Comparison of ENCODE assay signal across 8 cellular contexts in the genomic region with DNA sequence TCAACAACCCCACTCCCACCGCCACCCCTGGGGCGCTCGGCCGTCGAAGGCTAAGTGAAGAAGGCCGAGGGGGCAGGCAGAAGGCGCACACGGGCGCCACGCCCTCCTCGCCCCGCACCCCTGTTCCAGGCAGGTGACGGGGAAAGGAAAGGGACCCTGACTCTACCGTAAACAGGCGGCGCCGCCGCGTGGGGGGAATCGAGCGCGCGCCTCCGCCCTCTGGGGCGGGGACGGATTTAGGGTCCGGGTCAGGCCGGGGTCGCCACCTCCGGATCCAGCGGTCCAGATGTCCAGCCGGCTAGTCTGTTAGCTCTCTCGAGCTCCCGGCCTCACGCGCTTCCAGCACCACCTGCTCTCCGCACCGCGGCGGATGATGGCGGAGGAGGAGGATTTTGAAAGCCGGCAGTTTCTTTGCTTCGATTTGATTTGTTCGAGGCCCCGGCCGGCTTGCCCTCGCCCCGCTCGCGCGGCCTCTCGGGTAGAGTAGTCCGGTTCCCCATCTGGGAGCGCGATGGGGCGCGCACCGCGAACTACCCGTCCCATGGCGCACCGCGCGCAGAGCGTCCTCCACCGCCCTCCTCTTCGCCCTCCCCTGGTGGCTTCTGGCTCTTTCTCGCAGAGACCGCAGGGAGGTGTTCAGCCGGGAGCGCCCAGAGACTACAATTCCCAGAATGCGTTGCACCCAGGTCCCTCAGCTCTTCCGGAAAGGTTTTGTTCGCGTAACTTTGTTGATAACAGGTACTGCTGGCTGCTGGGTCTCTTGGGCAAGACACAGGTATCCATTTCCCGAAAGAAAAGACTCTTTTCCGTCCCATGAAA.
A peak's percentile ranks its signal among the peaks of the same experiment; 100 is the strongest.
DNase-seq lines count a peak whose midpoint lies in the region; ATAC-seq and FAIRE-seq lines count a peak whose summit lies in the region.

A gene with protein sequence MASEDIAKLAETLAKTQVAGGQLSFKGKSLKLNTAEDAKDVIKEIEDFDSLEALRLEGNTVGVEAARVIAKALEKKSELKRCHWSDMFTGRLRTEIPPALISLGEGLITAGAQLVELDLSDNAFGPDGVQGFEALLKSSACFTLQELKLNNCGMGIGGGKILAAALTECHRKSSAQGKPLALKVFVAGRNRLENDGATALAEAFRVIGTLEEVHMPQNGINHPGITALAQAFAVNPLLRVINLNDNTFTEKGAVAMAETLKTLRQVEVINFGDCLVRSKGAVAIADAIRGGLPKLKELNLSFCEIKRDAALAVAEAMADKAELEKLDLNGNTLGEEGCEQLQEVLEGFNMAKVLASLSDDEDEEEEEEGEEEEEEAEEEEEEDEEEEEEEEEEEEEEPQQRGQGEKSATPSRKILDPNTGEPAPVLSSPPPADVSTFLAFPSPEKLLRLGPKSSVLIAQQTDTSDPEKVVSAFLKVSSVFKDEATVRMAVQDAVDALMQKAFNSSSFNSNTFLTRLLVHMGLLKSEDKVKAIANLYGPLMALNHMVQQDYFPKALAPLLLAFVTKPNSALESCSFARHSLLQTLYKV (minus strand): TSS at position 368 of the 819 bp plus-strand sequence. CDS start 5,143 bp downstream, outside the sequence.

- peak within 1 kb of the TSS; percentile 82 to 98 (median 87) for H3K4me2 ChIP-seq in BLaER1 treated with 17β-estradiol and CSF1 and Interleukin-3, amounts not matched to agents 10 nM and 100 nM

- DNase-seq in GM19240 (ENCODE audit: insufficient read length, low spot score) (peak; percentile 98), NCI-H526 (lab: John Stamatoyannopoulos, UW) (peak; percentile 95 to 98), kidney glomerular epithelial cell (lab: John Stamatoyannopoulos, UW) (peak; percentile 99)
- peak; percentile 99 for DNase-seq in activated CD4-positive, alpha-beta T cell treated with anti-CD3 and anti-CD28 coated beads for 48 hours
- DNase-seq in stimulated activated CD4-positive, alpha-beta T cell treated with anti-CD3 and anti-CD28 coated beads, Interleukin-1b, Interleukin-23, amount 100 ng/mL, for 1 hour (ENCODE audit: low read depth in 2 of 2): peak; percentile 84 to 93

- no peaks in the 10 kb centered on the region for H3K9me3 ChIP-seq in BLaER1 treated with 17β-estradiol and CSF1 and Interleukin-3, amounts not matched to agents 10 nM and 100 nM (replicated peaks in 1 of 11)

- peak within 1 kb of the TSS; percentile 73 to 93 (median 89) for H3K27ac ChIP-seq in BLaER1 treated with 17β-estradiol and CSF1 and Interleukin-3, amounts not matched to agents 10 nM and 100 nM

- peaks cover 29 to 46% (median 40%) of the 10 kb centered on the region in 10 experiments for H3K4me1 ChIP-seq in BLaER1 treated with 17β-estradiol and CSF1 and Interleukin-3, amounts not matched to agents 10 nM and 100 nM

- peak within 1 kb of the TSS; percentile 84 to 94 (median 91) for H3K9ac ChIP-seq in BLaER1 treated with 17β-estradiol and CSF1 and Interleukin-3, amounts not matched to agents 10 nM and 100 nM

- H4K20me1 ChIP-seq in BLaER1 treated with 17β-estradiol and CSF1 and Interleukin-3, amounts not matched to agents 10 nM and 100 nM: peaks cover 0 to 48% (median 36%) of the 10 kb centered on the region in 11 experiments; a peak in 18 of 22 replicates

- peak; percentile 91 for ATAC-seq in HG03460 (IDR thresholded peaks at IDR 0.05; ENCODE audit: unreplicated experiment)

- H3K4me3 ChIP-seq in BLaER1 treated with 17β-estradiol and CSF1 and Interleukin-3, amounts not matched to agents 10 nM and 100 nM: peak within 1 kb of the TSS; percentile 88 to 99 (median 94)

- H3K36me3 ChIP-seq in BLaER1 treated with 17β-estradiol and CSF1 and Interleukin-3, amounts not matched to agents 10 nM and 100 nM: peaks cover 28 to 40% (median 39%) of the 10 kb centered on the region in 11 experiments

- peak; percentile 75 for FAIRE-seq in colon (lab: Jason Lieb, UNC)

- H3K27me3 ChIP-seq in BLaER1 treated with 17β-estradiol and CSF1 and Interleukin-3, amounts not matched to agents 10 nM and 100 nM: no peaks in the 10 kb centered on the region

Comparison
In these comparisons a context has a peak if more than half of its experiments do, and no peak if none do; other contexts are left out.
1. Peak in every context shown above with its lines: DNase-seq, ATAC-seq, H3K4me3 ChIP-seq and H3K27ac ChIP-seq.